ENCODE assay signal across 25 cellular contexts in the genomic region with DNA sequence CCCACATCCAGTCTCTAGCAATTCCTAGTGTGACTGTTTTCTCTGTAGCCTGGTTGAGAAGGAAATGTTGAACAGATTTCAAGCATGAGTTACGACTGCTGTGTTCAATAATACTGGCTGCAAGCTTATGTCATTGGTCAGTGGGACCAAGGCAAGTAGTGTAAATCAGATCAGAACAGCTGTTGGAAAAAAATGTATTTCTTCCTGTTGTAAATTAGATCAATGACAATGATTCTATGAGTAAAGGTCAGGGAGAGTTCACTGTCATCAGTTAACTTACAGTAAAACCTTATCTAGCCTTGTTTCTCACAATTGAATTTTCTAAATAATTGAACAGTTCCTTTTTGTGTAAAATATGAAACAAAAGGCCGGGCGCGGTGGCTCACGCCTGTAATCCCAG. TPM values are rescaled to one million over a fixed set of nuclear protein-coding genes. Genes with fewer than 3 reads are reported as not detected.
DNase-seq lines count a peak whose midpoint lies in the region; ATAC-seq, FAIRE-seq and TF ChIP-seq lines count a peak whose summit lies in the region.
"Had no signal": no experiment of that assay in that cellular context is flagged by ENCODE, and none has a peak within 500 bp of the region (broad histone marks: within the 10 kb centered on the region; RNA-seq: fewer than 3 reads in every experiment).

No MANE protein-coding gene starts in this region.

- H3K27me3 Mint-ChIP-seq in activated CD4-positive, alpha-beta memory T cell treated with anti-CD3 and anti-CD28 coated beads, Interleukin-2, amount 10 ng/mL, durations not matched to agents 7 days and 5 days, result no peaks in the 10 kb centered on the region
- H3K27me3 Mint-ChIP-seq in activated CD4-positive, alpha-beta memory T cell treated with anti-CD3 and anti-CD28 coated beads for 36 hours, result no peaks in the 10 kb centered on the region
- H3K27me3 Mint-ChIP-seq: activated CD8-positive, alpha-beta T cell treated with anti-CD3 and anti-CD28 coated beads for 36 hours; activated naive CD8-positive, alpha-beta T cell treated with anti-CD3 and anti-CD28 coated beads for 36 hours had no signal

- no peak overlapping the region for H3K9ac ChIP-seq in trophoblast cell (ENCODE audit: low read length)

- no peak overlapping the region for H3K23ac ChIP-seq in trophoblast cell (ENCODE audit: low read length)

- ATAC-seq in gastrocnemius medialis (no peak), HG03378 (IDR thresholded peaks at IDR 0.05; ENCODE audit: unreplicated experiment) (no peak)
- ATAC-seq: A549; activated CD8-positive, alpha-beta T cell treated with anti-CD3 and anti-CD28 coated beads for 36 hours; gastroesophageal sphincter; stimulated activated naive CD8-positive, alpha-beta T cell treated with anti-CD3 and anti-CD28 coated beads, Interleukin-15, Interleukin-2, amounts not matched to agents 100 U/mL and 50 U/mL, for 24 hours had no signal

- no peak for DNase-seq in activated CD4-positive, alpha-beta memory T cell treated with anti-CD3 and anti-CD28 coated beads, Interleukin-2, amount 10 ng/mL, durations not matched to agents 7 days and 5 days
- DNase-seq in activated CD4-positive, alpha-beta memory T cell treated with anti-CD3 and anti-CD28 coated beads for 36 hours, result no peak
- DNase-seq in HTR-8/SVneo (ENCODE audit: insufficient read length, low spot score) (no peak), dermis blood vessel endothelial cell (peak; percentile 55), gastrocnemius medialis (no peak), trophoblast cell (no peak), SW 1271 (lab: John Stamatoyannopoulos, UW) (no peak)
- DNase-seq: activated CD8-positive, alpha-beta T cell treated with anti-CD3 and anti-CD28 coated beads for 36 hours; activated naive CD8-positive, alpha-beta T cell treated with anti-CD3 and anti-CD28 coated beads for 36 hours; Calu3; HFFc6; Karpas-422; mammary epithelial cell; NCI-H1694 treated with DMSO at 0.1 percent for 48 hours; NCI-H2227 treated with DMSO at 0.1 percent for 48 hours; NCI-H774; stimulated activated CD4-positive, alpha-beta T cell treated with anti-CD3 and anti-CD28 coated beads, Interleukin-4, amount 100 ng/mL, for 1 hour; stimulated activated naive CD8-positive, alpha-beta T cell treated with anti-CD3 and anti-CD28 coated beads, Interleukin-15, Interleukin-2, amounts not matched to agents 100 U/mL and 50 U/mL, for 24 hours; tibial artery had no signal

- POLR2A ChIA-PET in activated CD4-positive, alpha-beta memory T cell treated with anti-CD3 and anti-CD28 coated beads, Interleukin-2, amount 10 ng/mL, durations not matched to agents 7 days and 5 days (lab: Charles Lee), result interaction anchor here (9.2 kb wide), 1 partner anchor 82 kb away, joined by 63 read pairs; no protein-coding TSS in a partner anchor
- POLR2A ChIA-PET in activated CD4-positive, alpha-beta memory T cell treated with anti-CD3 and anti-CD28 coated beads for 36 hours (lab: Charles Lee), result no interaction called here

- H2AK5ac ChIP-seq in trophoblast cell (ENCODE audit: low read length), result no peak overlapping the region

- peak; percentile 20 for FAIRE-seq in HTR-8/SVneo (lab: Jason Lieb, UNC)
- FAIRE-seq: A549, GM12891, keratinocyte had no signal

- in situ Hi-C loops in gastrocnemius medialis (cut with MboI; ENCODE audit: low sequenced_read_pairs in 4 of 4), result loop anchor here in 1 of 4 donors (25.0 kb wide), 1 partner anchor 1133 kb away; a partner anchor contains a TSS

- H3K14ac ChIP-seq in trophoblast cell (ENCODE audit: low read length), result no peak overlapping the region

- H3K4me1 ChIP-seq in gastrocnemius medialis (peaks cover 29 to 47% of the 10 kb centered on the region in 2 donors), trophoblast cell (ENCODE audit: control insufficient read depth in 1 of 2, insufficient read depth in 2 of 2, low read length in 2 of 2) (peaks cover 0 to under 1% of the 10 kb centered on the region in 2 experiments)

- CTCF ChIA-PET in activated CD4-positive, alpha-beta memory T cell treated with anti-CD3 and anti-CD28 coated beads, Interleukin-2, amount 10 ng/mL, durations not matched to agents 7 days and 5 days (lab: Charles Lee), result no interaction called here
- CTCF ChIA-PET in activated CD4-positive, alpha-beta memory T cell treated with anti-CD3 and anti-CD28 coated beads for 36 hours (lab: Charles Lee), result interaction anchor here (1.3 kb wide), 1 partner anchor 80 kb away, joined by 4 read pairs; no protein-coding TSS in a partner anchor

- H4K12ac ChIP-seq in trophoblast cell (ENCODE audit: low read depth, low read length), result no peak overlapping the region

- no peaks in the 10 kb centered on the region for H3K79me1 ChIP-seq in trophoblast cell (ENCODE audit: low read length)

- no peak for TF ChIP-seq CTCF in gastrocnemius medialis (IDR thresholded peaks at IDR 0.05 in 4 of 5, conservative IDR thresholded peaks at IDR 0.05 in 1 of 5)

- H2BK12ac ChIP-seq in trophoblast cell (ENCODE audit: low read length), result no peak overlapping the region

- H3K27ac Mint-ChIP-seq in activated CD4-positive, alpha-beta memory T cell treated with anti-CD3 and anti-CD28 coated beads, Interleukin-2, amount 10 ng/mL, durations not matched to agents 7 days and 5 days, result peak overlapping the region; percentile 45
- H3K27ac Mint-ChIP-seq in activated CD4-positive, alpha-beta memory T cell treated with anti-CD3 and anti-CD28 coated beads for 36 hours, result no peak overlapping the region
- H3K27ac Mint-ChIP-seq: activated CD8-positive, alpha-beta T cell treated with anti-CD3 and anti-CD28 coated beads for 36 hours; activated naive CD8-positive, alpha-beta T cell treated with anti-CD3 and anti-CD28 coated beads for 36 hours; HFFc6 had no signal

- peaks cover 0 to 19% of the 10 kb centered on the region in 2 donors for H3K36me3 ChIP-seq in gastrocnemius medialis
- H3K36me3 ChIP-seq in trophoblast cell (ENCODE audit: control insufficient read depth in 1 of 2, insufficient read depth in 2 of 2, low read length in 2 of 2), result no peaks in the 10 kb centered on the region

- intact Hi-C loops in activated CD4-positive, alpha-beta memory T cell treated with anti-CD3 and anti-CD28 coated beads for 36 hours (cut with micrococcal nuclease), result loop anchor here (5.0 to 10.0 kb wide), 7 partner anchors 53 to 1921 kb away; a partner anchor contains a TSS
- intact Hi-C loops in gastrocnemius medialis (cut with DNase I; ENCODE audit: low total_unique reads), result no loop called here

- H3K9me3 ChIP-seq in gastrocnemius medialis (no peaks in the 10 kb centered on the region), trophoblast cell (ENCODE audit: insufficient read depth, low read depth, low read length) (no peaks in the 10 kb centered on the region)
- H3K9me3 ChIP-seq: A549, gastroesophageal sphincter, tibial artery had no signal

- no peak overlapping the region for H2BK120ac ChIP-seq in trophoblast cell (ENCODE audit: insufficient read depth, low read length, poor library complexity)

- no peak overlapping the region for H2AFZ ChIP-seq in trophoblast cell (ENCODE audit: insufficient read depth, low read length, poor library complexity)

- WGBS in trophoblast cell (ENCODE audit: extremely low coverage, insufficient coverage, insufficient read length), result no CpG with 5 or more reads among the region's 5 CpGs

- no peak overlapping the region for H2BK5ac ChIP-seq in trophoblast cell (ENCODE audit: low read depth, low read length, poor library complexity)

- H3K27ac ChIP-seq in gastrocnemius medialis (peak overlapping the region; percentile 20 to 91 (median 44)), trophoblast cell (ENCODE audit: low read depth, low read length) (no peak overlapping the region)
- H3K27ac ChIP-seq: A549, gastroesophageal sphincter, tibial artery, VCaP had no signal

- H3K4me1 Mint-ChIP-seq in activated CD4-positive, alpha-beta memory T cell treated with anti-CD3 and anti-CD28 coated beads, Interleukin-2, amount 10 ng/mL, durations not matched to agents 7 days and 5 days, result peaks cover 65% of the 10 kb centered on the region
- H3K4me1 Mint-ChIP-seq in activated CD4-positive, alpha-beta memory T cell treated with anti-CD3 and anti-CD28 coated beads for 36 hours (ENCODE audit: low read depth), result peaks cover 60% of the 10 kb centered on the region

- H3K4me2 ChIP-seq in trophoblast cell (ENCODE audit: low read length), result no peak overlapping the region
- H3K4me2 ChIP-seq: A549 had no signal

- no peaks in the 10 kb centered on the region for H3K79me2 ChIP-seq in trophoblast cell (ENCODE audit: control insufficient read depth, insufficient read depth, low read length, poor library complexity)

- TF ChIP-seq POLR2A in gastrocnemius medialis (IDR thresholded peaks at IDR 0.05), result no peak

- H3K18ac ChIP-seq in trophoblast cell (ENCODE audit: low read length), result no peak overlapping the region

- no peak overlapping the region for H4K91ac ChIP-seq in trophoblast cell (ENCODE audit: low read depth, low read length)

- H3K27me3 ChIP-seq in gastrocnemius medialis, result no peaks in the 10 kb centered on the region
- no peaks in the 10 kb centered on the region for H3K27me3 ChIP-seq in trophoblast cell (ENCODE audit: insufficient read depth, low read length)
- H3K27me3 ChIP-seq: gastroesophageal sphincter, tibial artery had no signal

- no peaks in the 10 kb centered on the region for H3K9me3 Mint-ChIP-seq in activated CD4-positive, alpha-beta memory T cell treated with anti-CD3 and anti-CD28 coated beads, Interleukin-2, amount 10 ng/mL, durations not matched to agents 7 days and 5 days
- no peaks in the 10 kb centered on the region for H3K9me3 Mint-ChIP-seq in activated CD4-positive, alpha-beta memory T cell treated with anti-CD3 and anti-CD28 coated beads for 36 hours
- H3K9me3 Mint-ChIP-seq: activated CD8-positive, alpha-beta T cell treated with anti-CD3 and anti-CD28 coated beads for 36 hours; activated naive CD8-positive, alpha-beta T cell treated with anti-CD3 and anti-CD28 coated beads for 36 hours; HFFc6 had no signal

- H3K4me3 Mint-ChIP-seq in activated CD4-positive, alpha-beta memory T cell treated with anti-CD3 and anti-CD28 coated beads, Interleukin-2, amount 10 ng/mL, durations not matched to agents 7 days and 5 days, result no peak overlapping the region
- no peak overlapping the region for H3K4me3 Mint-ChIP-seq in activated CD4-positive, alpha-beta memory T cell treated with anti-CD3 and anti-CD28 coated beads for 36 hours
- H3K4me3 Mint-ChIP-seq: activated CD8-positive, alpha-beta T cell treated with anti-CD3 and anti-CD28 coated beads for 36 hours; activated naive CD8-positive, alpha-beta T cell treated with anti-CD3 and anti-CD28 coated beads for 36 hours; HFFc6 had no signal

- peaks cover 41% of the 10 kb centered on the region for H3K36me3 Mint-ChIP-seq in activated CD4-positive, alpha-beta memory T cell treated with anti-CD3 and anti-CD28 coated beads, Interleukin-2, amount 10 ng/mL, durations not matched to agents 7 days and 5 days (ENCODE audit: low read depth)
- H3K36me3 Mint-ChIP-seq in activated CD4-positive, alpha-beta memory T cell treated with anti-CD3 and anti-CD28 coated beads for 36 hours, result peaks cover 15% of the 10 kb centered on the region

- H3K4me3 ChIP-seq in gastrocnemius medialis (no peak overlapping the region), trophoblast cell (ENCODE audit: low read depth, low read length) (no peak overlapping the region)
- H3K4me3 ChIP-seq: A549, gastroesophageal sphincter, tibial artery had no signal

- no peak overlapping the region for H3K4ac ChIP-seq in trophoblast cell (ENCODE audit: low read depth, low read length)

- no peak overlapping the region for H4K8ac ChIP-seq in trophoblast cell (ENCODE audit: low read depth, low read length)

RNA-seq across cellular contexts. Expression of a gene that starts 6.7 kb away (rescaled TPM):
- total RNA-seq in activated CD4-positive, alpha-beta memory T cell treated with anti-CD3 and anti-CD28 coated beads, Interleukin-2, amount 10 ng/mL, durations not matched to agents 7 days and 5 days, result 10 to 100 TPM; 23.4 to 23.9 TPM
- total RNA-seq in activated CD4-positive, alpha-beta memory T cell treated with anti-CD3 and anti-CD28 coated beads for 36 hours, result 10 to 100 TPM; 11.6 to 12.0 TPM
- total RNA-seq in dermis blood vessel endothelial cell (8.4 and 9.9 TPM in 2 replicates), gastrocnemius medialis (10 to 100 TPM in 1 of 4 donors, 1 to 10 TPM in 3; 5.3 to 16.9 (median 7.7) TPM)
- 3.3 and 3.5 TPM in 2 replicates for polyA plus RNA-seq in trophoblast cell (2013)
